10 cellular contexts compared by ENCODE assay signal in genomic region chr11:69398529-69399492, GRCh38.
DNase-seq lines count a peak whose midpoint lies in the region; ATAC-seq and TF ChIP-seq lines count a peak whose summit lies in the region.
"Had no signal": no experiment of that assay in that cellular context is flagged by ENCODE, and none has a peak within 500 bp of the region (broad histone marks: within the 10 kb centered on the region; RNA-seq: fewer than 3 reads in every experiment).

No MANE protein-coding gene starts in this region.

- H3K4me1 ChIP-seq in neuronal stem cell (ENCODE audit: control insufficient read depth in 2 of 2, insufficient read depth in 1 of 2, low read depth in 1 of 2, low read length in 2 of 2) (peaks cover 10% of the 10 kb centered on the region in 2 donors), OCI-LY7 (ENCODE audit: insufficient read depth, low read length, poor library complexity, severe bottlenecking) (no peaks in the 10 kb centered on the region)

- DNase-seq in Daoy (ENCODE audit: low read depth): peak; percentile 61
- peak; percentile 68 for DNase-seq in RPMI7951 (ENCODE audit: low read depth)
- peak; percentile 90 for DNase-seq in epithelial cell of esophagus (ENCODE audit: low read depth)
- no peak for DNase-seq in neuronal stem cell (ENCODE audit: low spot score)
- no peak for DNase-seq in OCI-LY7 (ENCODE audit: low spot score)
- DNase-seq in NCI-H187 (lab: John Stamatoyannopoulos, UW): no peak
- DNase-seq in Kasumi-1 (lab: John Stamatoyannopoulos, UW): no peak
- DNase-seq: activated naive CD4-positive, alpha-beta T cell treated with anti-CD3 and anti-CD28 coated beads for 36 hours; NCI-H524 had no signal

- ATAC-seq in GM18873 (IDR thresholded peaks at IDR 0.05; ENCODE audit: low FRiP score, unreplicated experiment): no peak

- no peak overlapping the region for H3K4me3 ChIP-seq in epithelial cell of esophagus (ENCODE audit: low read length)
- peak overlapping the region in 1 of 2 donors; percentile 43 for H3K4me3 ChIP-seq in neuronal stem cell (ENCODE audit: low read length in 2 of 2)
- no peak overlapping the region for H3K4me3 ChIP-seq in OCI-LY7 (ENCODE audit: low read depth, low read length, poor library complexity, severe bottlenecking)

- H3K27me3 ChIP-seq in neuronal stem cell (ENCODE audit: control insufficient read depth in 3 of 3, insufficient read depth in 3 of 3, low read depth in 1 of 3, low read length in 3 of 3): no peaks in the 10 kb centered on the region

- H2AK5ac ChIP-seq in neuronal stem cell (ENCODE audit: low read depth, low read length): peak overlapping the region; percentile 86

- no peak overlapping the region for H3K27ac ChIP-seq in neuronal stem cell (replicated peaks; ENCODE audit: low read length)
- H3K27ac ChIP-seq in OCI-LY7 (ENCODE audit: low read depth, low read length, poor library complexity, severe bottlenecking): no peak overlapping the region

- no peak overlapping the region for H3K4me2 ChIP-seq in neuronal stem cell (ENCODE audit: insufficient read depth, low read length, poor library complexity, severe bottlenecking)
- no peak overlapping the region for H3K4me2 ChIP-seq in OCI-LY7 (ENCODE audit: low read length)

- H2BK120ac ChIP-seq in neuronal stem cell (ENCODE audit: low read depth, low read length): no peak overlapping the region

- no peak overlapping the region for H3K4ac ChIP-seq in neuronal stem cell (ENCODE audit: low read length)

- H2BK15ac ChIP-seq in neuronal stem cell (ENCODE audit: low read length): peak overlapping the region; percentile 63

- H4K91ac ChIP-seq in neuronal stem cell (ENCODE audit: low read depth, low read length, poor library complexity): peak overlapping the region; percentile 44

- BruUV-seq in OCI-LY7 (replicated peaks; lab: Mats Ljungman, UMichigan): no TSS peak

- H4K20me1 ChIP-seq in OCI-LY7 (ENCODE audit: insufficient read depth, low read length): no peaks in the 10 kb centered on the region

- no peak overlapping the region for H3K14ac ChIP-seq in neuronal stem cell (ENCODE audit: low read length)

- no peaks in the 10 kb centered on the region for H3K79me2 ChIP-seq in OCI-LY7 (ENCODE audit: insufficient read depth, low read depth, low read length)

- H3K18ac ChIP-seq in neuronal stem cell (ENCODE audit: low read length): peak overlapping the region; percentile 85

- CTCF ChIA-PET in OCI-LY7 (lab: Charles Lee; ENCODE audit: unreplicated experiment): no interaction called here

- H2AFZ ChIP-seq in neuronal stem cell (ENCODE audit: low read length) (peak overlapping the region; percentile 45), OCI-LY7 (ENCODE audit: low read length) (no peak overlapping the region)

- H3K36me3 ChIP-seq in neuronal stem cell (replicated peaks in 1 of 2; ENCODE audit: control insufficient read depth in 2 of 2, insufficient read depth in 2 of 2, low read length in 2 of 2) (no peaks in the 10 kb centered on the region), OCI-LY7 (ENCODE audit: insufficient read depth, low read length) (no peaks in the 10 kb centered on the region)

- H4K8ac ChIP-seq in neuronal stem cell (ENCODE audit: low read depth, low read length): no peak overlapping the region

- H3K9me3 ChIP-seq in neuronal stem cell (replicated peaks in 1 of 2; ENCODE audit: control insufficient read depth in 2 of 2, insufficient read depth in 1 of 2, low read depth in 1 of 2, low read length in 2 of 2): peaks cover 6 to 12% of the 10 kb centered on the region in 2 donors
- no peaks in the 10 kb centered on the region for H3K9me3 ChIP-seq in OCI-LY7 (ENCODE audit: low read length)

- POLR2A ChIA-PET in OCI-LY7 (lab: Charles Lee): no interaction called here

- H2BK5ac ChIP-seq in neuronal stem cell (ENCODE audit: low read length): no peak overlapping the region

- intact Hi-C loops in OCI-LY7 (cut with micrococcal nuclease; ENCODE audit: unreplicated experiment): no loop called here

- no peak overlapping the region for H3K23ac ChIP-seq in neuronal stem cell (ENCODE audit: low read depth, low read length, poor library complexity)

- H3K79me1 ChIP-seq in neuronal stem cell (ENCODE audit: low read depth, low read length): no peaks in the 10 kb centered on the region

- peak overlapping the region; percentile 32 for H3K9ac ChIP-seq in neuronal stem cell (ENCODE audit: low read depth, low read length, poor library complexity)

- H3K9me2 ChIP-seq in OCI-LY7 (ENCODE audit: insufficient read depth, low read length): no peaks in the 10 kb centered on the region

- no CpG with 5 or more reads among the region's 28 CpGs for WGBS in neuronal stem cell (ENCODE audit: extremely low coverage in 2 of 2, insufficient read length in 2 of 2, insufficient replicate concordance in 1 of 2), 2 donors

- no peak for TF ChIP-seq CTCF in epithelial cell of esophagus (IDR thresholded peaks at IDR 0.05; ENCODE audit: insufficient read depth, low read depth, low read length, missing control alignments)
- TF ChIP-seq CTCF in OCI-LY7 (conservative IDR thresholded peaks at IDR 0.05; ENCODE audit: low read length): no peak

- no peak overlapping the region for H2BK12ac ChIP-seq in neuronal stem cell (ENCODE audit: low read length)

Comparison
In these comparisons a context has a peak if more than half of its experiments do, and no peak if none do; other contexts are left out.
1. DNase-seq: peak in Daoy (single experiment), RPMI7951 (single experiment) and epithelial cell of esophagus (single experiment); none in neuronal stem cell (single experiment), OCI-LY7 (single experiment), NCI-H187 (0 of 2) and Kasumi-1 (0 of 2).